In the genomic region with DNA sequence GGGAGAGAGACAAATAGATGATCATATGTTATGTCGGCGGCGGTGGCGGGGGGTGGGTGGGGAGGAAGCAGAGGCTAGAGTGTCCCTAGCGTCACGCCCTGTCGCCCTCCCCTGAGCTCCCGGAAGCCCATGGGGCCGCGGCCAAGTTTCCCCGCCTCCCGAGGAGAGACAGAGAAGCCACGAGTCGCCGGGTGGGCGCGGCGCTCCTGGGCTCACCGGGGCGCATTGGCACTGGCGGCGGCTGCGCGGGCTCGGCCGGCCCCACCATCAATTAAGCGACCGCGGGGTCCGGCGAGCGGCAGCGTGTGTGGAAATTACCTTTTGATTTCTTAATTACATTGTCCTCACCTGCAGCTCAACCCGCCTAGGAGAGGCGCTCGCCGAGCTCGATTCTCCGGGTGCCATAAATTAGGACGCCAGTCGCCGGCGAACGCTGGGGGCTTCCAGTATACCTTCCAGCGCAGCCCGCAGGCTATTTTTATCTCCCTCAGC, we compare ENCODE assay signal across 9 cellular contexts.
DNase-seq lines count a peak whose midpoint lies in the region; ATAC-seq, FAIRE-seq and TF ChIP-seq lines count a peak whose summit lies in the region.
"Had no signal": no experiment of that assay in that cellular context is flagged by ENCODE, and none has a peak within 500 bp of the region (broad histone marks: within the 10 kb centered on the region; RNA-seq: fewer than 3 reads in every experiment).

No MANE protein-coding gene starts in this region.

- ATAC-seq in activated CD8-positive, alpha-beta memory T cell treated with anti-CD3 and anti-CD28 coated beads, Interleukin-2, amount 10 ng/mL, durations not matched to agents 7 days and 5 days = no peak
- ATAC-seq in GM12878 (peak; percentile 25; the same call in 1 of the 3 replicates), HG02870 (IDR thresholded peaks at IDR 0.05; ENCODE audit: unreplicated experiment) (no peak), GM18519 (IDR thresholded peaks at IDR 0.05; ENCODE audit: low FRiP score, unreplicated experiment) (no peak)
- peak; percentile 44 for ATAC-seq in stimulated activated effector memory CD8-positive, alpha-beta T cell treated with anti-CD3 and anti-CD28 coated beads, Interleukin-12 subunit alpha, Interleukin-12 subunit beta, amount 100 ng/mL, for 72 hours

- H3K4me1 Mint-ChIP-seq in activated CD8-positive, alpha-beta memory T cell treated with anti-CD3 and anti-CD28 coated beads, Interleukin-2, amount 10 ng/mL, durations not matched to agents 7 days and 5 days = peaks cover 3% of the 10 kb centered on the region
- H3K4me1 Mint-ChIP-seq in stimulated activated effector memory CD8-positive, alpha-beta T cell treated with anti-CD3 and anti-CD28 coated beads, Interleukin-12 subunit alpha, Interleukin-12 subunit beta, amount 100 ng/mL, for 72 hours = peaks cover 8% of the 10 kb centered on the region

- no peak overlapping the region for H3K27ac Mint-ChIP-seq in activated CD8-positive, alpha-beta memory T cell treated with anti-CD3 and anti-CD28 coated beads, Interleukin-2, amount 10 ng/mL, durations not matched to agents 7 days and 5 days
- no peak overlapping the region for H3K27ac Mint-ChIP-seq in stimulated activated effector memory CD8-positive, alpha-beta T cell treated with anti-CD3 and anti-CD28 coated beads, Interleukin-12 subunit alpha, Interleukin-12 subunit beta, amount 100 ng/mL, for 72 hours

- TF ChIP-seq RAD21 in GM12878 (IDR thresholded peaks at IDR 0.05; ENCODE audit: insufficient read depth, low read depth, low read length) = no peak

- no peak overlapping the region for H3K27ac ChIP-seq in GM12878 (ENCODE audit: control insufficient read depth, insufficient read depth)
- H3K27ac ChIP-seq: C4-2B had no signal

- H4K20me1 ChIP-seq in GM12878 (ENCODE audit: control insufficient read depth, insufficient read depth) = no peaks in the 10 kb centered on the region

- H3K9me3 ChIP-seq in GM12878 (replicated peaks; ENCODE audit: control insufficient read depth, insufficient read depth, low read length) = no peaks in the 10 kb centered on the region

- H3K4me3 ChIP-seq in GM12878 = no peak overlapping the region

- H3K27me3 ChIP-seq in GM12878 (replicated peaks in 1 of 2; ENCODE audit: control insufficient read depth in 2 of 2, insufficient read depth in 2 of 2, low read length in 1 of 2) = no peaks in the 10 kb centered on the region; a peak in 1 of 4 replicates

- no peak overlapping the region for H2AFZ ChIP-seq in GM12878 (ENCODE audit: control insufficient read depth, low read depth, low read length)

- intact Hi-C loops in GM12878 (cut with micrococcal nuclease; ENCODE audit: unreplicated experiment) = no loop called here

- POLR2A ChIA-PET in GM12878 (lab: Charles Lee) = no interaction called here

- no peaks in the 10 kb centered on the region for H3K4me1 ChIP-seq in GM12878 (ENCODE audit: control insufficient read depth, insufficient read depth, low read length)

- peak; percentile 51 for DNase-seq in activated CD8-positive, alpha-beta memory T cell treated with anti-CD3 and anti-CD28 coated beads, Interleukin-2, amount 10 ng/mL, durations not matched to agents 7 days and 5 days
- DNase-seq in activated CD8-positive, alpha-beta memory T cell treated with anti-CD3 and anti-CD28 coated beads, Interleukin-2, amount 50 U/mL, for 4 hours = no peak
- DNase-seq in NCI-H2029 (lab: John Stamatoyannopoulos, UW) (peak; percentile 70), GM12878 (ENCODE audit: low read depth, low spot score) (no peak), middle frontal gyrus (ENCODE audit: extremely low spot score, low spot score) (no peak)
- no peak for DNase-seq in stimulated activated effector memory CD8-positive, alpha-beta T cell treated with anti-CD3 and anti-CD28 coated beads, Interleukin-12 subunit alpha, Interleukin-12 subunit beta, amount 100 ng/mL, for 72 hours (ENCODE audit: low spot score in 2 of 2)

- H3K36me3 Mint-ChIP-seq in activated CD8-positive, alpha-beta memory T cell treated with anti-CD3 and anti-CD28 coated beads, Interleukin-2, amount 10 ng/mL, durations not matched to agents 7 days and 5 days = no peaks in the 10 kb centered on the region
- H3K36me3 Mint-ChIP-seq in stimulated activated effector memory CD8-positive, alpha-beta T cell treated with anti-CD3 and anti-CD28 coated beads, Interleukin-12 subunit alpha, Interleukin-12 subunit beta, amount 100 ng/mL, for 72 hours = no peaks in the 10 kb centered on the region

- in situ Hi-C loops in GM12878 (cut with MboI) = no loop called here

- TF ChIP-seq EP300 in GM12878 (IDR thresholded peaks at IDR 0.05; ENCODE audit: borderline replicate concordance in 1 of 2, control insufficient read depth in 1 of 2, low read depth in 2 of 2, low read length in 2 of 2) = no peak

- peak overlapping the region; percentile 32 for H3K4me3 Mint-ChIP-seq in activated CD8-positive, alpha-beta memory T cell treated with anti-CD3 and anti-CD28 coated beads, Interleukin-2, amount 10 ng/mL, durations not matched to agents 7 days and 5 days
- H3K4me3 Mint-ChIP-seq in stimulated activated effector memory CD8-positive, alpha-beta T cell treated with anti-CD3 and anti-CD28 coated beads, Interleukin-12 subunit alpha, Interleukin-12 subunit beta, amount 100 ng/mL, for 72 hours = peak overlapping the region; percentile 32

- no peak overlapping the region for H3K9ac ChIP-seq in GM12878 (ENCODE audit: control insufficient read depth, insufficient read depth, low read length)

- H3K4me2 ChIP-seq in GM12878 (ENCODE audit: control insufficient read depth, insufficient read depth) = peak overlapping the region; percentile 48; the same call in 1 of the 2 replicates

- no peak for TF ChIP-seq POLR2A in GM12878 (IDR thresholded peaks at IDR 0.05; ENCODE audit: low read depth, low read length)

- no peak for TF ChIP-seq CTCF in GM12878 (IDR thresholded peaks at IDR 0.05 in 2 of 3, conservative IDR thresholded peaks at IDR 0.05 in 1 of 3; ENCODE audit: control insufficient read depth in 2 of 3, extremely low read depth in 1 of 3, insufficient read depth in 1 of 3, low read depth in 3 of 3, low read length in 3 of 3)

- RAD21 ChIA-PET in GM12878 (lab: Charles Lee; ENCODE audit: unreplicated experiment) = no interaction called here

- H3K9me3 Mint-ChIP-seq in activated CD8-positive, alpha-beta memory T cell treated with anti-CD3 and anti-CD28 coated beads, Interleukin-2, amount 10 ng/mL, durations not matched to agents 7 days and 5 days (ENCODE audit: low read depth) = peaks cover 8% of the 10 kb centered on the region
- peaks cover 11% of the 10 kb centered on the region for H3K9me3 Mint-ChIP-seq in stimulated activated effector memory CD8-positive, alpha-beta T cell treated with anti-CD3 and anti-CD28 coated beads, Interleukin-12 subunit alpha, Interleukin-12 subunit beta, amount 100 ng/mL, for 72 hours

- CTCF ChIA-PET in activated CD8-positive, alpha-beta memory T cell treated with anti-CD3 and anti-CD28 coated beads, Interleukin-2, amount 10 ng/mL, durations not matched to agents 7 days and 5 days (lab: Charles Lee) = no interaction called here
- CTCF ChIA-PET in GM12878 (lab: Yijun Ruan, JAX) = no interaction called here

- no TSS peak for BruUV-seq in GM12878 (replicated peaks; lab: Mats Ljungman, UMichigan)

- no peak for FAIRE-seq in GM12878 (lab: Jason Lieb, UNC)

- H3K79me2 ChIP-seq in GM12878 (ENCODE audit: control insufficient read depth, insufficient read depth, low read length) = no peaks in the 10 kb centered on the region

- peaks cover 20% of the 10 kb centered on the region for H3K27me3 Mint-ChIP-seq in activated CD8-positive, alpha-beta memory T cell treated with anti-CD3 and anti-CD28 coated beads, Interleukin-2, amount 10 ng/mL, durations not matched to agents 7 days and 5 days

- SMC1A ChIA-PET in GM12878 (lab: Charles Lee; ENCODE audit: uncharacterized antibody, unreplicated experiment) = no interaction called here

- H3K36me3 ChIP-seq in GM12878 (ENCODE audit: control insufficient read depth in 2 of 2, insufficient read depth in 2 of 2, low read length in 1 of 2) = no peaks in the 10 kb centered on the region

- WGBS in GM12878 (ENCODE audit: insufficient coverage, insufficient replicate concordance, low lambda C conversion rate, missing lambda C conversion rate) = 2% methylated on average over 42 of the region's 46 CpGs

TF ChIP-seq in GM12878, 131 proteins besides CTCF, POLR2A, EP300 and RAD21 (continues in another document):
- no peak for TF ChIP-seq CBX3 (IDR thresholded peaks at IDR 0.05; ENCODE audit: borderline replicate concordance, low read depth)
- TF ChIP-seq POU2F2 (IDR thresholded peaks at IDR 0.05; ENCODE audit: borderline replicate concordance, low read depth, low read length) = no peak
- no peak for TF ChIP-seq MYB (IDR thresholded peaks at IDR 0.05; ENCODE audit: borderline replicate concordance, low read depth, low read length)
- TF ChIP-seq NFXL1 (IDR thresholded peaks at IDR 0.05; ENCODE audit: borderline replicate concordance) = no peak
- TF ChIP-seq TCF12 (IDR thresholded peaks at IDR 0.05; ENCODE audit: low read depth, low read length) = no peak
- TF ChIP-seq DPF2 (IDR thresholded peaks at IDR 0.05) = no peak
- TF ChIP-seq ZZZ3 (IDR thresholded peaks at IDR 0.05; ENCODE audit: control insufficient read depth, insufficient read length, low read depth) = no peak
- TF ChIP-seq RELB (IDR thresholded peaks at IDR 0.05; ENCODE audit: low read depth) = no peak
- TF ChIP-seq, protein P1, sequence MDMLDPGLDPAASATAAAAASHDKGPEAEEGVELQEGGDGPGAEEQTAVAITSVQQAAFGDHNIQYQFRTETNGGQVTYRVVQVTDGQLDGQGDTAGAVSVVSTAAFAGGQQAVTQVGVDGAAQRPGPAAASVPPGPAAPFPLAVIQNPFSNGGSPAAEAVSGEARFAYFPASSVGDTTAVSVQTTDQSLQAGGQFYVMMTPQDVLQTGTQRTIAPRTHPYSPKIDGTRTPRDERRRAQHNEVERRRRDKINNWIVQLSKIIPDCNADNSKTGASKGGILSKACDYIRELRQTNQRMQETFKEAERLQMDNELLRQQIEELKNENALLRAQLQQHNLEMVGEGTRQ (IDR thresholded peaks at IDR 0.05; ENCODE audit: borderline replicate concordance, low read depth, low read length) = no peak
- TF ChIP-seq STAT3 (IDR thresholded peaks at IDR 0.05; ENCODE audit: low read depth, low read length) = no peak
- TF ChIP-seq JUND (IDR thresholded peaks at IDR 0.05; ENCODE audit: low read depth, low read length) = no peak

Comparison
In these comparisons a context has a peak if more than half of its experiments do, and no peak if none do; other contexts are left out.
1. DNase-seq: peak in activated CD8-positive, alpha-beta memory T cell treated with anti-CD3 and anti-CD28 coated beads, Interleukin-2, amount 10 ng/mL, durations not matched to agents 7 days and 5 days (single experiment) and NCI-H2029 (single experiment); none in activated CD8-positive, alpha-beta memory T cell treated with anti-CD3 and anti-CD28 coated beads, Interleukin-2, amount 50 U/mL, for 4 hours (single experiment), GM12878 (single experiment), stimulated activated effector memory CD8-positive, alpha-beta T cell treated with anti-CD3 and anti-CD28 coated beads, Interleukin-12 subunit alpha, Interleukin-12 subunit beta, amount 100 ng/mL, for 72 hours (0 of 2) and middle frontal gyrus (single experiment).
2. ATAC-seq: peak in GM12878 (single experiment) and stimulated activated effector memory CD8-positive, alpha-beta T cell treated with anti-CD3 and anti-CD28 coated beads, Interleukin-12 subunit alpha, Interleukin-12 subunit beta, amount 100 ng/mL, for 72 hours (single experiment); none in activated CD8-positive, alpha-beta memory T cell treated with anti-CD3 and anti-CD28 coated beads, Interleukin-2, amount 10 ng/mL, durations not matched to agents 7 days and 5 days (single experiment), HG02870 (single experiment) and GM18519 (single experiment).